Comparison of ENCODE assay signal across 13 cellular contexts in the genomic region with DNA sequence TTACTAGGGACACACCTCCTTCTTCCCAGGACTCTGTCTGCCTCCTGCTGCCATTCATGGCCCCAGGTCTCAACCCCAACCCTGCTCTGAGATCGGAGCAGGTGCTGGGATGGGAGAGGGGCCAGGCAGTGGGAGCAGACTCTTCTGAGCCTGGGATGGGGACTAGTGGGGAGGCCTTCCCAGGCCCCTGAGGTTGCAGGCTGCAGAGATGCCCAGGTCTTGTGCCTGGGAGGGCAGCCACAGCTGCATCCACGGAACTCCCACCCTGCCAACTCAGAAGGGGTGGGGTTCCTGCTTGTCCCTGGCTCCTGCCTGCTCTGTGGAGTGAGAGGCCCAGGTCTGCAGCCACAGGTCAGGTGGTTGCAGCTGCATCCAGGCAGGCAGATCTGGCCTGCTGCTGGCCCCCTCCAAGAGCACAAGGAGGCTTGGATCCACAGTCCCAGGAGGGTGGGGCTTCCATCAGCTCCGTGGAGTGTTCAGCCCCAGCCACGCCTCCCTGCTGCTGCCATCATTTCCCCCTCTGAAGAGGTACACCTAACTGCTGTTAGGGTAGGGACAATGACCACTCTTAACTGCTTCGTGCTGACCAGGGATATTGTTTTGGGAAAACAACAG. TPM values are rescaled to one million over a fixed set of nuclear protein-coding genes. Genes with fewer than 3 reads are reported as not detected.
DNase-seq lines count a peak whose midpoint lies in the region; ATAC-seq and TF ChIP-seq lines count a peak whose summit lies in the region.
"Had no signal": no experiment of that assay in that cellular context is flagged by ENCODE, and none has a peak within 500 bp of the region (broad histone marks: within the 10 kb centered on the region; RNA-seq: fewer than 3 reads in every experiment).

No MANE protein-coding gene starts in this region.

- H3K9me3 ChIP-seq in liver (ENCODE audit: control insufficient read depth in 4 of 4, low read length in 3 of 4): peaks cover 0 to 4% (median 0%) of the 10 kb centered on the region in 4 donors

- no peak for TF ChIP-seq CTCF in liver (IDR thresholded peaks at IDR 0.05; ENCODE audit: low read depth, low read length, missing input control)
- TF ChIP-seq CTCF in RWPE1 (conservative IDR thresholded peaks at IDR 0.05; ENCODE audit: low read depth): no peak

- peak; percentile 71 for DNase-seq in cardiac septum (ENCODE audit: low spot score)
- no peak for DNase-seq in left cardiac atrium
- peak; percentile 53 for DNase-seq in posterior vena cava (ENCODE audit: low spot score)
- no peak for DNase-seq in NCI-H774 (lab: John Stamatoyannopoulos, UW)
- no peak for DNase-seq in NCI-H748 (lab: John Stamatoyannopoulos, UW; ENCODE audit: unreplicated experiment)
- no peak for DNase-seq in RWPE1 (ENCODE audit: low spot score)
- DNase-seq: 8988T, AML-193, GF-D8 had no signal

- H3K36me3 ChIP-seq in liver (ENCODE audit: control insufficient read depth in 4 of 4, insufficient read depth in 3 of 4, low read depth in 1 of 4, low read length in 3 of 4): peaks cover 0 to 10% (median 3%) of the 10 kb centered on the region in 4 donors

- CTCF ChIA-PET in RWPE1 (lab: Yijun Ruan, JAX): no interaction called here

- intact Hi-C loops in cardiac septum (cut with DNase I): no loop called here
- intact Hi-C loops in left cardiac atrium (cut with DNase I): no loop called here
- intact Hi-C loops in posterior vena cava (cut with DNase I): no loop called here

- no peak for ATAC-seq in left cardiac atrium
- ATAC-seq: HCT116 had no signal

- H3K27ac ChIP-seq in liver (ENCODE audit: low read depth in 1 of 2, low read length in 2 of 2): peak overlapping the region; percentile 29 to 98
- no peak overlapping the region for H3K27ac ChIP-seq in RWPE1
- H3K27ac ChIP-seq: BLaER1 had no signal

- no peak overlapping the region for H3K4me3 ChIP-seq in liver (ENCODE audit: low read depth in 1 of 3, low read length in 3 of 3)
- H3K4me3 ChIP-seq: BLaER1 had no signal

- TF ChIP-seq RAD21 in liver (IDR thresholded peaks at IDR 0.05): no peak

- H3K27me3 ChIP-seq in liver (ENCODE audit: control insufficient read depth in 4 of 4, insufficient read depth in 4 of 4, low read length in 3 of 4): no peaks in the 10 kb centered on the region
- H3K27me3 ChIP-seq: BLaER1 had no signal

- H3K4me1 ChIP-seq in liver (ENCODE audit: control insufficient read depth in 4 of 4, insufficient read depth in 4 of 4, low read length in 3 of 4): peaks cover 0 to 8% (median 3%) of the 10 kb centered on the region in 4 donors
- H3K4me1 ChIP-seq: BLaER1 had no signal

- no peak overlapping the region for H3K9ac ChIP-seq in liver (ENCODE audit: low read depth in 1 of 2, low read length in 2 of 2)
- H3K9ac ChIP-seq: BLaER1 had no signal

- WGBS in liver: 90% methylated on average over 5 of the region's 5 CpGs

- POLR2A ChIA-PET in RWPE1 (lab: Yijun Ruan, JAX; ENCODE audit: low non-redundant PET): no interaction called here

TF ChIP-seq in liver, 16 proteins besides CTCF, POLR2A, EP300 and RAD21:
- TF ChIP-seq GABPA (IDR thresholded peaks at IDR 0.05 in 1 of 2, conservative IDR thresholded peaks at IDR 0.05 in 1 of 2) (no peak), NR2F2 (IDR thresholded peaks at IDR 0.05) (no peak)

RNA-seq across cellular contexts. Expression of gene SLC22A1, which starts 2.9 kb away (rescaled TPM):
- total RNA-seq in cardiac septum: not detected
- 1 to 10 TPM in 1 of 2 donors, under 1 TPM in 1; 0.38 to 1.1 TPM for total RNA-seq in left cardiac atrium
- 100 to 1,000 TPM in 1 of 2 donors, under 1 TPM in 1; 0.79 to 407 TPM for total RNA-seq in liver
- polyA plus RNA-seq in liver: 1,000 to 10,000 TPM in 1 of 2 donors, 100 to 1,000 TPM in 1; 471 to 1,107 TPM
- 1 to 10 TPM; 1.8 to 1.9 TPM for total RNA-seq in posterior vena cava
- total RNA-seq: H4 had no signal

Comparison
In these comparisons a context has a peak if more than half of its experiments do, and no peak if none do; other contexts are left out.
1. DNase-seq: peak in cardiac septum (single experiment) and posterior vena cava (single experiment); none in left cardiac atrium (single experiment), NCI-H774 (single experiment), NCI-H748 (single experiment) and RWPE1 (single experiment).